ENCODE assay signal across 16 cellular contexts in the genomic region with DNA sequence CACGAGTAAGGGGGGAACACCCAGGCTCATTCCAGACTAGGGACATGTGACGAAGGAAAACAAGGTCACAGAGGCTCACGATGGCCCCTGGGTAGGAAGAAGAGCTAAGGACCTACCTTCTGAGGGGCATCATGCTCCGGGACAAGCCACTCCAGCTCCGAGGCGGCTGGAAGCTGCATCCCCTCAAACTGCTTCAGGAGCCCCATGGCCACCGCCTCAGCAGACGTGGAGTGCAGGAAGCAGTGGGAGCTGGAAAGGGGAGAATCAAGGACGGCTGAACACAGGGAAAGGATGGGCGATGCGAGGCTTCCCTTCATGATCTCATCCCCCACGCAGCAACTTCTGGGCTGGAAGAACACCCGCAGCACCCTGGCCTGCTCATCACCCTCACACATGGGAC. TPM values are rescaled to one million over a fixed set of nuclear protein-coding genes. Genes with fewer than 3 reads are reported as not detected.
DNase-seq lines count a peak whose midpoint lies in the region; ATAC-seq and TF ChIP-seq lines count a peak whose summit lies in the region.
"Had no signal": no experiment of that assay in that cellular context is flagged by ENCODE, and none has a peak within 500 bp of the region (broad histone marks: within the 10 kb centered on the region; RNA-seq: fewer than 3 reads in every experiment).

No MANE protein-coding gene starts in this region.

- TF ChIP-seq CTCF in endothelial cell (IDR thresholded peaks at IDR 0.05; ENCODE audit: unreplicated experiment), result no peak
- TF ChIP-seq CTCF in osteocyte (IDR thresholded peaks at IDR 0.05), result no peak

- H3K27me3 Mint-ChIP-seq in stimulated activated naive CD8-positive, alpha-beta T cell treated with anti-CD3 and anti-CD28 coated beads, Interleukin-15, Interleukin-2, amounts not matched to agents 100 ng/mL and 50 ng/mL, for 24 hours, result no peaks in the 10 kb centered on the region
- H3K27me3 Mint-ChIP-seq in activated CD8-positive, alpha-beta T cell treated with anti-CD3 and anti-CD28 coated beads, Interleukin-2, amount 10 ng/mL, durations not matched to agents 7 days and 5 days (ENCODE audit: low read depth), result no peaks in the 10 kb centered on the region
- H3K27me3 Mint-ChIP-seq in endothelial cell (ENCODE audit: unreplicated experiment), result peaks cover 11% of the 10 kb centered on the region
- no peaks in the 10 kb centered on the region for H3K27me3 Mint-ChIP-seq in stimulated activated naive B cell treated with anti-CD40 and anti-IgM and Interleukin-4, amounts not matched to agents 10 μg/mL and 1 μg/mL and 100 μg/mL, for 72 hours
- H3K27me3 Mint-ChIP-seq in osteocyte (ENCODE audit: unreplicated experiment), result no peaks in the 10 kb centered on the region
- H3K27me3 Mint-ChIP-seq: CD8-positive, alpha-beta memory T cell had no signal

- DNase-seq in stimulated activated naive CD8-positive, alpha-beta T cell treated with anti-CD3 and anti-CD28 coated beads, Interleukin-15, Interleukin-2, amounts not matched to agents 100 U/mL and 50 U/mL, for 24 hours, result no peak
- no peak for DNase-seq in activated CD8-positive, alpha-beta T cell treated with anti-CD3 and anti-CD28 coated beads, Interleukin-2, amount 10 ng/mL, durations not matched to agents 7 days and 5 days
- DNase-seq in endothelial cell (ENCODE audit: low spot score) (no peak), NCI-H2227 treated with DMSO at 0.1 percent for 48 hours (lab: John Stamatoyannopoulos, UW) (no peak), sciatic nerve (ENCODE audit: low spot score) (no peak), osteocyte (ENCODE audit: extremely low spot score, unreplicated experiment) (no peak)
- DNase-seq in stimulated activated naive B cell treated with anti-CD40 and anti-IgM and Interleukin-4, amounts not matched to agents 10 μg/mL and 1 μg/mL and 100 μg/mL, for 72 hours, result no peak
- DNase-seq: BE2C; Caco-2; CD8-positive, alpha-beta memory T cell; DMS53; GF-D8; H7 had no signal

- POLR2A ChIA-PET in activated CD8-positive, alpha-beta T cell treated with anti-CD3 and anti-CD28 coated beads, Interleukin-2, amount 10 ng/mL, durations not matched to agents 7 days and 5 days (lab: Charles Lee), result no interaction called here

- no peak for ATAC-seq in stimulated activated naive CD8-positive, alpha-beta T cell treated with anti-CD3 and anti-CD28 coated beads, Interleukin-15, Interleukin-2, amounts not matched to agents 100 U/mL and 50 U/mL, for 24 hours
- ATAC-seq in activated CD8-positive, alpha-beta T cell treated with anti-CD3 and anti-CD28 coated beads, Interleukin-2, amount 10 ng/mL, durations not matched to agents 7 days and 5 days, result no peak
- no peak for ATAC-seq in stimulated activated naive B cell treated with anti-CD40 and anti-IgM and Interleukin-4, amounts not matched to agents 10 μg/mL and 1 μg/mL and 100 μg/mL, for 72 hours (replicated peaks)
- no peak for ATAC-seq in sciatic nerve

- intact Hi-C loops in sciatic nerve (cut with DNase I), result no loop called here

- H3K27ac Mint-ChIP-seq in stimulated activated naive CD8-positive, alpha-beta T cell treated with anti-CD3 and anti-CD28 coated beads, Interleukin-15, Interleukin-2, amounts not matched to agents 100 ng/mL and 50 ng/mL, for 24 hours, result peak overlapping the region; percentile 53
- H3K27ac Mint-ChIP-seq in activated CD8-positive, alpha-beta T cell treated with anti-CD3 and anti-CD28 coated beads, Interleukin-2, amount 10 ng/mL, durations not matched to agents 7 days and 5 days, result peak overlapping the region; percentile 44
- H3K27ac Mint-ChIP-seq in endothelial cell (ENCODE audit: unreplicated experiment), result peak overlapping the region; percentile 37
- H3K27ac Mint-ChIP-seq in stimulated activated naive B cell treated with anti-CD40 and anti-IgM and Interleukin-4, amounts not matched to agents 10 μg/mL and 1 μg/mL and 100 μg/mL, for 72 hours, result peak overlapping the region; percentile 79
- H3K27ac Mint-ChIP-seq in osteocyte (ENCODE audit: unreplicated experiment), result no peak overlapping the region

- H3K36me3 Mint-ChIP-seq in stimulated activated naive CD8-positive, alpha-beta T cell treated with anti-CD3 and anti-CD28 coated beads, Interleukin-15, Interleukin-2, amounts not matched to agents 100 ng/mL and 50 ng/mL, for 24 hours (ENCODE audit: low read depth), result peaks cover 40% of the 10 kb centered on the region
- H3K36me3 Mint-ChIP-seq in activated CD8-positive, alpha-beta T cell treated with anti-CD3 and anti-CD28 coated beads, Interleukin-2, amount 10 ng/mL, durations not matched to agents 7 days and 5 days (ENCODE audit: low read depth), result peaks cover 43% of the 10 kb centered on the region
- H3K36me3 Mint-ChIP-seq in endothelial cell (ENCODE audit: low read depth, unreplicated experiment) (peaks cover 40% of the 10 kb centered on the region), osteocyte (ENCODE audit: unreplicated experiment) (peaks cover 27% of the 10 kb centered on the region)
- peaks cover 47 to 55% of the 10 kb centered on the region in 2 donors for H3K36me3 Mint-ChIP-seq in stimulated activated naive B cell treated with anti-CD40 and anti-IgM and Interleukin-4, amounts not matched to agents 10 μg/mL and 1 μg/mL and 100 μg/mL, for 72 hours

- CTCF ChIA-PET in activated CD8-positive, alpha-beta T cell treated with anti-CD3 and anti-CD28 coated beads, Interleukin-2, amount 10 ng/mL, durations not matched to agents 7 days and 5 days (lab: Charles Lee), result interaction anchor here (0.9 kb wide), 1 partner anchor 27 kb away, joined by 3 read pairs; no protein-coding TSS in a partner anchor

- no peaks in the 10 kb centered on the region for H3K4me1 Mint-ChIP-seq in stimulated activated naive CD8-positive, alpha-beta T cell treated with anti-CD3 and anti-CD28 coated beads, Interleukin-15, Interleukin-2, amounts not matched to agents 100 ng/mL and 50 ng/mL, for 24 hours (ENCODE audit: low read depth)
- H3K4me1 Mint-ChIP-seq in activated CD8-positive, alpha-beta T cell treated with anti-CD3 and anti-CD28 coated beads, Interleukin-2, amount 10 ng/mL, durations not matched to agents 7 days and 5 days (ENCODE audit: low read depth), result peaks cover 14% of the 10 kb centered on the region
- H3K4me1 Mint-ChIP-seq in endothelial cell (ENCODE audit: unreplicated experiment), result peaks cover 3% of the 10 kb centered on the region
- H3K4me1 Mint-ChIP-seq in stimulated activated naive B cell treated with anti-CD40 and anti-IgM and Interleukin-4, amounts not matched to agents 10 μg/mL and 1 μg/mL and 100 μg/mL, for 72 hours, result peaks cover 0 to 8% of the 10 kb centered on the region in 2 donors
- H3K4me1 Mint-ChIP-seq in osteocyte (ENCODE audit: unreplicated experiment), result no peaks in the 10 kb centered on the region
- H3K4me1 Mint-ChIP-seq: CD14-positive monocyte; CD8-positive, alpha-beta memory T cell; GM23338 had no signal

- H3K9me3 Mint-ChIP-seq in stimulated activated naive CD8-positive, alpha-beta T cell treated with anti-CD3 and anti-CD28 coated beads, Interleukin-15, Interleukin-2, amounts not matched to agents 100 ng/mL and 50 ng/mL, for 24 hours, result peaks cover 2% of the 10 kb centered on the region
- no peaks in the 10 kb centered on the region for H3K9me3 Mint-ChIP-seq in activated CD8-positive, alpha-beta T cell treated with anti-CD3 and anti-CD28 coated beads, Interleukin-2, amount 10 ng/mL, durations not matched to agents 7 days and 5 days (ENCODE audit: insufficient read depth)
- no peaks in the 10 kb centered on the region for H3K9me3 Mint-ChIP-seq in endothelial cell (ENCODE audit: unreplicated experiment)
- no peaks in the 10 kb centered on the region for H3K9me3 Mint-ChIP-seq in stimulated activated naive B cell treated with anti-CD40 and anti-IgM and Interleukin-4, amounts not matched to agents 10 μg/mL and 1 μg/mL and 100 μg/mL, for 72 hours
- H3K9me3 Mint-ChIP-seq in osteocyte (ENCODE audit: unreplicated experiment), result no peaks in the 10 kb centered on the region
- H3K9me3 Mint-ChIP-seq: CD8-positive, alpha-beta memory T cell had no signal

- no peak overlapping the region for H3K4me3 Mint-ChIP-seq in stimulated activated naive CD8-positive, alpha-beta T cell treated with anti-CD3 and anti-CD28 coated beads, Interleukin-15, Interleukin-2, amounts not matched to agents 100 ng/mL and 50 ng/mL, for 24 hours
- H3K4me3 Mint-ChIP-seq in activated CD8-positive, alpha-beta T cell treated with anti-CD3 and anti-CD28 coated beads, Interleukin-2, amount 10 ng/mL, durations not matched to agents 7 days and 5 days, result no peak overlapping the region
- peak overlapping the region; percentile 50 for H3K4me3 Mint-ChIP-seq in endothelial cell (ENCODE audit: unreplicated experiment)
- no peak overlapping the region for H3K4me3 Mint-ChIP-seq in stimulated activated naive B cell treated with anti-CD40 and anti-IgM and Interleukin-4, amounts not matched to agents 10 μg/mL and 1 μg/mL and 100 μg/mL, for 72 hours
- H3K4me3 Mint-ChIP-seq in osteocyte (ENCODE audit: unreplicated experiment), result no peak overlapping the region
- H3K4me3 Mint-ChIP-seq: CD14-positive monocyte; CD8-positive, alpha-beta memory T cell; GM23338 had no signal

RNA-seq across cellular contexts. Expression of a gene that starts 53.5 kb away (rescaled TPM):
- total RNA-seq in activated CD8-positive, alpha-beta T cell treated with anti-CD3 and anti-CD28 coated beads, Interleukin-2, amount 10 ng/mL, durations not matched to agents 7 days and 5 days, result 10 to 100 TPM; 48.4 to 50.2 TPM
- total RNA-seq in endothelial cell (ENCODE audit: unreplicated experiment) (35.0 TPM), sciatic nerve (47.9 TPM), osteocyte (30.3 and 30.7 TPM in 2 replicates)
